ENCODE assay signal across 18 cellular contexts in genomic region chr3:11099306-11099705, GRCh38.
"Had no signal": no experiment of that assay in that cellular context is flagged by ENCODE, and none has a peak within 500 bp of the region (broad histone marks: within the 10 kb centered on the region; RNA-seq: fewer than 3 reads in every experiment).

No MANE protein-coding gene starts in this region.

- H3K27me3 ChIP-seq: MG63, SJSA1 had no signal

- H3K4me3 ChIP-seq: MG63, SJSA1, SK-N-MC had no signal

- H3K27ac ChIP-seq: SJSA1, SK-N-MC had no signal

- H3K36me3 ChIP-seq: MG63, SJSA1 had no signal

- DNase-seq: Karpas-422, KBM-7, MG63, NCI-H1092, NCI-H1105 treated with DMSO at 0.1 percent for 48 hours, NCI-H1417 treated with DMSO at 0.1 percent for 48 hours, NCI-H187, NCI-H2029, NCI-H2081 treated with DMSO at 0.1 percent for 48 hours, NCI-H2171 treated with DMSO at 0.1 percent for 48 hours, NCI-H524, NCI-H526 treated with DMSO at 0.1 percent for 48 hours, NCI-H774, Right ventricle myocardium superior, RPMI8226, SIG-M5 had no signal
